In the genomic region with DNA sequence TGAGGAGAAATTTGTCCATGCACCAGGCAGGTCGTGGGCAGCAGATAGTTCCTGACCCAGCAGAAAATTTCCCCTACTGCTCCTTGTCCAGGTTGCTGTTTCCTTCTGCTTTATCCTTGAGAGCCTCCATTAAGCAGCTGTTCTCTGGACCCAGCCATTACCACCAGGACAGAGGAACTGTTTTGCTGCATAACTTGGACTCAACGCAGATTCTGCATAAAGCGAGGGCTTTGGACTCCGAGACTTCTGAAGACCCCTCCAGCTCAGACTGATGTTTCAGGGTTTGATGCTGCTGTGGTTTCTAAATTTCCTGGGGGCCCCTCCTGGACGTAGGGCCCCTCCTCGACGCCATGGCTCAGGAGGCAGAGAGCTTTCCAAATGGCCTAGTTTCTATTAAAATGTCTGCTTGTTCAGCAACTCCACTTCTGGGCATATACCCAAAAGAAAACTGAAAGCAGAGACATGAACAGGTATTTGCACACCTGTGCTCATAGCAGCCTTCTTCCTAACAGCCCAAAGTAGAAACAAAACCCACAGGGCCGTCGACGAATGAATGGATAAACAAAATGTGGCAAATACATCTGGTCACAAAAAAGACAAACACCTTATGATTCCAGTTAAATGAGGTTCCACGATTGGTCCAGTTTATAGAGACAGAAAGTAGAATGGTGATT, we compare ENCODE assay signal across 21 cellular contexts. TPM values are rescaled to one million over a fixed set of nuclear protein-coding genes. Genes with fewer than 3 reads are reported as not detected.
DNase-seq lines count a peak whose midpoint lies in the region; ATAC-seq and TF ChIP-seq lines count a peak whose summit lies in the region.
"Had no signal": no experiment of that assay in that cellular context is flagged by ENCODE, and none has a peak within 500 bp of the region (broad histone marks: within the 10 kb centered on the region; RNA-seq: fewer than 3 reads in every experiment).

No MANE protein-coding gene starts in this region.

- H3K27me3 ChIP-seq in upper lobe of right lung = no peaks in the 10 kb centered on the region

- no peak overlapping the region for H3K4me3 ChIP-seq in upper lobe of right lung
- H3K4me3 ChIP-seq: A549, lower lobe of right lung had no signal

- peak overlapping the region in 1 of 5 experiments; percentile 34 for H3K4me3 Mint-ChIP-seq in brain
- H3K4me3 Mint-ChIP-seq: activated CD4-positive, alpha-beta memory T cell treated with anti-CD3 and anti-CD28 coated beads for 36 hours; CD8-positive, alpha-beta memory T cell; nephron progenitor cell; type B pancreatic cell had no signal

- H3K36me3 ChIP-seq in upper lobe of right lung = no peaks in the 10 kb centered on the region
- H3K36me3 ChIP-seq: lower lobe of right lung had no signal

- intact Hi-C loops in upper lobe of right lung (cut with DNase I) = no loop called here

- H3K4me1 ChIP-seq in upper lobe of right lung = no peaks in the 10 kb centered on the region
- H3K4me1 ChIP-seq: A549, lower lobe of right lung had no signal

- no peak overlapping the region for H3K27ac ChIP-seq in upper lobe of right lung
- H3K27ac ChIP-seq: A549, lower lobe of right lung had no signal

- peak overlapping the region in 3 of 5 experiments; percentile 53 to 80 (median 57) for H3K27ac Mint-ChIP-seq in brain
- H3K27ac Mint-ChIP-seq: activated CD4-positive, alpha-beta memory T cell treated with anti-CD3 and anti-CD28 coated beads for 36 hours; CD8-positive, alpha-beta memory T cell; nephron progenitor cell; type B pancreatic cell had no signal

- peaks cover 7% of the 10 kb centered on the region for H3K27me3 Mint-ChIP-seq in brain

- peaks cover 0 to 7% (median 4%) of the 10 kb centered on the region in 5 experiments for H3K9me3 Mint-ChIP-seq in brain
- H3K9me3 Mint-ChIP-seq: type B pancreatic cell had no signal

- H3K9me3 ChIP-seq in upper lobe of right lung = no peaks in the 10 kb centered on the region
- H3K9me3 ChIP-seq: lower lobe of right lung had no signal

- no peak for TF ChIP-seq CTCF in brain (conservative IDR thresholded peaks at IDR 0.05)
- no peak for TF ChIP-seq CTCF in upper lobe of right lung (IDR thresholded peaks at IDR 0.05)

- DNase-seq in NCI-H2171 treated with DMSO at 0.1 percent for 48 hours (lab: John Stamatoyannopoulos, UW) (peak; percentile 4), NCI-H2171 (lab: John Stamatoyannopoulos, UW) (no peak), NCI-H2196 treated with DMSO at 0.1 percent for 48 hours (lab: John Stamatoyannopoulos, UW; ENCODE audit: unreplicated experiment) (peak; percentile 23), upper lobe of right lung (peak; percentile 17), glomerular visceral epithelial cell (ENCODE audit: extremely low spot score) (no peak)
- no peak for DNase-seq in activated CD4-positive, CD25-positive, alpha-beta regulatory T cell treated with anti-CD3 and anti-CD28 coated beads, Interleukin-2, amount 50 U/mL, for 72 hours
- DNase-seq in activated CD8-positive, alpha-beta memory T cell treated with anti-CD3 and anti-CD28 coated beads, Interleukin-2, amount 50 U/mL, for 4 hours = no peak
- DNase-seq: activated CD4-positive, alpha-beta memory T cell treated with anti-CD3 and anti-CD28 coated beads for 36 hours; activated CD4-positive, CD25-positive, alpha-beta regulatory T cell; CD8-positive, alpha-beta memory T cell; DMS79 treated with DMSO at 0.1 percent for 48 hours; kidney glomerular epithelial cell; lower lobe of right lung; NCI-H187 treated with DMSO at 0.1 percent for 48 hours; NCI-H526; nephron progenitor cell; SHP77; stimulated activated CD4-positive, alpha-beta T cell treated with anti-CD3 and anti-CD28 coated beads, Interleukin-15, amount 100 ng/mL, for 24 hours had no signal

- no peak for ATAC-seq in upper lobe of right lung
- ATAC-seq: lower lobe of right lung had no signal

- peaks cover 10% of the 10 kb centered on the region for H3K4me1 Mint-ChIP-seq in brain
- H3K4me1 Mint-ChIP-seq: CD8-positive, alpha-beta memory T cell; nephron progenitor cell had no signal

- no peaks in the 10 kb centered on the region for H3K36me3 Mint-ChIP-seq in brain
- H3K36me3 Mint-ChIP-seq: activated CD4-positive, alpha-beta memory T cell treated with anti-CD3 and anti-CD28 coated beads for 36 hours; type B pancreatic cell had no signal

RNA-seq across cellular contexts. Expression of a gene that starts 28.3 kb away (rescaled TPM):
- polyA plus RNA-seq in brain (ENCODE audit: insufficient read depth, low read depth, low replicate concordance) = 14.7 TPM
- total RNA-seq in upper lobe of right lung = 40.8 TPM

Comparison
In these comparisons a context has a peak if more than half of its experiments do, and no peak if none do; other contexts are left out.
1. DNase-seq: peak in NCI-H2171 treated with DMSO at 0.1 percent for 48 hours (single experiment), NCI-H2196 treated with DMSO at 0.1 percent for 48 hours (single experiment) and upper lobe of right lung (single experiment); none in NCI-H2171 (single experiment), activated CD4-positive, CD25-positive, alpha-beta regulatory T cell treated with anti-CD3 and anti-CD28 coated beads, Interleukin-2, amount 50 U/mL, for 72 hours (single experiment), activated CD8-positive, alpha-beta memory T cell treated with anti-CD3 and anti-CD28 coated beads, Interleukin-2, amount 50 U/mL, for 4 hours (single experiment) and glomerular visceral epithelial cell (single experiment).